20 cellular contexts compared by ENCODE assay signal in genomic region chr12:6695313-6696045, GRCh38. TPM values are rescaled to one million over a fixed set of nuclear protein-coding genes. Genes with fewer than 3 reads are reported as not detected.
DNase-seq lines count a peak whose midpoint lies in the region; ATAC-seq, FAIRE-seq and TF ChIP-seq lines count a peak whose summit lies in the region.
"Had no signal": no experiment of that assay in that cellular context is flagged by ENCODE, and none has a peak within 500 bp of the region (broad histone marks: within the 10 kb centered on the region; RNA-seq: fewer than 3 reads in every experiment).

No MANE protein-coding gene starts in this region.

- peaks cover 6 to 20% (median 14%) of the 10 kb centered on the region in 4 donors for H3K4me1 Mint-ChIP-seq in CD4-positive, alpha-beta memory T cell
- H3K4me1 Mint-ChIP-seq in astrocyte (ENCODE audit: low read depth, unreplicated experiment) (peaks cover 30% of the 10 kb centered on the region), progenitor cell of endocrine pancreas (ENCODE audit: low read depth) (peaks cover 8% of the 10 kb centered on the region)
- peaks cover 16 to 23% (median 20%) of the 10 kb centered on the region in 3 donors for H3K4me1 Mint-ChIP-seq in CD8-positive, alpha-beta memory T cell

- H3K36me3 Mint-ChIP-seq in CD4-positive, alpha-beta memory T cell = peaks cover 0 to 4% of the 10 kb centered on the region in 2 donors
- H3K36me3 Mint-ChIP-seq in astrocyte (ENCODE audit: low read depth, unreplicated experiment) = peaks cover 6% of the 10 kb centered on the region
- no peaks in the 10 kb centered on the region for H3K36me3 Mint-ChIP-seq in progenitor cell of endocrine pancreas (ENCODE audit: insufficient read depth)
- peaks cover 0 to 5% (median 2%) of the 10 kb centered on the region in 3 donors for H3K36me3 Mint-ChIP-seq in CD8-positive, alpha-beta memory T cell

- H4K20me1 ChIP-seq in Loucy (ENCODE audit: insufficient read depth, low read length, poor library complexity, severe bottlenecking) (no peaks in the 10 kb centered on the region), astrocyte (ENCODE audit: insufficient read depth, low read length) (no peaks in the 10 kb centered on the region)

- H3K4me2 ChIP-seq in Loucy (ENCODE audit: low read depth, low read length, poor library complexity, severe bottlenecking) (peak overlapping the region; percentile 34), astrocyte (ENCODE audit: low read length) (no peak overlapping the region)

- no peak for TF ChIP-seq POLR2A in testis (IDR thresholded peaks at IDR 0.05)

- H2AFZ ChIP-seq in Loucy (ENCODE audit: low read length) = no peak overlapping the region
- no peak overlapping the region for H2AFZ ChIP-seq in astrocyte (ENCODE audit: low read depth, low read length)

- H3K4me1 ChIP-seq in CD4-positive, alpha-beta memory T cell (ENCODE audit: insufficient read depth, low read length) = peaks cover 20% of the 10 kb centered on the region
- peaks cover 18% of the 10 kb centered on the region for H3K4me1 ChIP-seq in Loucy (ENCODE audit: insufficient read depth, low read length, poor library complexity, severe bottlenecking)
- H3K4me1 ChIP-seq in astrocyte (ENCODE audit: insufficient read depth, low read length) = no peaks in the 10 kb centered on the region
- H3K4me1 ChIP-seq in CD8-positive, alpha-beta memory T cell (ENCODE audit: insufficient read depth, low read length) = peaks cover 1% of the 10 kb centered on the region
- peaks cover 8% of the 10 kb centered on the region for H3K4me1 ChIP-seq in testis

- DNase-seq in CD4-positive, alpha-beta memory T cell = no peak
- DNase-seq in astrocyte (ENCODE audit: low read depth) (no peak), progenitor cell of endocrine pancreas (ENCODE audit: low spot score, unreplicated experiment) (no peak), testis (no peak), AG08396 (ENCODE audit: low spot score) (no peak)
- no peak for DNase-seq in CD8-positive, alpha-beta memory T cell
- DNase-seq: C1 segment of cervical spinal cord; COR-L47; HCEC 1CT; NCI-H1092; NCI-H1694 treated with DMSO at 0.1 percent for 48 hours; NCI-H526; NK-92 treated with Interleukin-12 subunit alpha and Interleukin-12 subunit beta, amount 100 ng/mL, for 24 hours; PC-3; T-cell had no signal

- TF ChIP-seq CTCF in Loucy (conservative IDR thresholded peaks at IDR 0.05; ENCODE audit: low read length) (peak; percentile 15; the same call in 1 of the 2 replicates), astrocyte (IDR thresholded peaks at IDR 0.05; ENCODE audit: insufficient read depth, low read depth, low read length) (no peak), progenitor cell of endocrine pancreas (IDR thresholded peaks at IDR 0.05; ENCODE audit: unreplicated experiment) (no peak), testis (IDR thresholded peaks at IDR 0.05) (no peak)

- peak overlapping the region in 4 of 7 donors; percentile 14 to 56 (median 31) for H3K27ac Mint-ChIP-seq in CD4-positive, alpha-beta memory T cell
- peak overlapping the region; percentile 63 for H3K27ac Mint-ChIP-seq in astrocyte (ENCODE audit: unreplicated experiment)
- peak overlapping the region; percentile 44 for H3K27ac Mint-ChIP-seq in progenitor cell of endocrine pancreas
- peak overlapping the region in 1 of 8 donors; percentile 9 for H3K27ac Mint-ChIP-seq in CD8-positive, alpha-beta memory T cell
- H3K27ac Mint-ChIP-seq: T-cell had no signal

- ATAC-seq in HG03175 (IDR thresholded peaks at IDR 0.05; ENCODE audit: unreplicated experiment) = no peak
- ATAC-seq: PC-3, T-cell had no signal

- CTCF ChIA-PET in CD4-positive, alpha-beta memory T cell (lab: Charles Lee; ENCODE audit: partially characterized antibody) = interaction anchor here (0.6 to 1.0 kb wide), 3 partner anchors 10 to 80 kb away, joined by 3 read pairs; no protein-coding TSS in a partner anchor
- CTCF ChIA-PET in CD8-positive, alpha-beta memory T cell (lab: Charles Lee) = interaction anchor here (0.7 to 1.2 kb wide), 2 partner anchors 68 to 76 kb away, joined by 3 read pairs; no protein-coding TSS in a partner anchor

- no peaks in the 10 kb centered on the region for H3K36me3 ChIP-seq in CD4-positive, alpha-beta memory T cell (ENCODE audit: insufficient read depth, low read length)
- H3K36me3 ChIP-seq in Loucy (ENCODE audit: insufficient read depth, low read length) = no peaks in the 10 kb centered on the region
- H3K36me3 ChIP-seq in astrocyte (ENCODE audit: insufficient read depth, low read length) = no peaks in the 10 kb centered on the region
- no peaks in the 10 kb centered on the region for H3K36me3 ChIP-seq in CD8-positive, alpha-beta memory T cell (ENCODE audit: insufficient read depth, low read length)
- no peaks in the 10 kb centered on the region for H3K36me3 ChIP-seq in testis (ENCODE audit: low read depth, missing control alignments)
- H3K36me3 ChIP-seq: SJSA1 had no signal

- H3K9me3 ChIP-seq in CD4-positive, alpha-beta memory T cell (ENCODE audit: control insufficient read depth in 1 of 2, low read length in 2 of 2) = no peaks in the 10 kb centered on the region
- H3K9me3 ChIP-seq in Loucy (ENCODE audit: insufficient read depth, low read depth, low read length) (no peaks in the 10 kb centered on the region), astrocyte (ENCODE audit: insufficient read depth, low read depth, low read length) (no peaks in the 10 kb centered on the region), testis (no peaks in the 10 kb centered on the region)
- no peaks in the 10 kb centered on the region for H3K9me3 ChIP-seq in CD8-positive, alpha-beta memory T cell (ENCODE audit: low read length)
- H3K9me3 ChIP-seq: SJSA1 had no signal

- peaks cover 1% of the 10 kb centered on the region for H3K79me2 ChIP-seq in Loucy (ENCODE audit: insufficient read depth, low read length)
- H3K79me2 ChIP-seq in astrocyte (ENCODE audit: insufficient read depth, low read length) = no peaks in the 10 kb centered on the region

- intact Hi-C loops in CD4-positive, alpha-beta memory T cell (cut with micrococcal nuclease) = no loop called here
- intact Hi-C loops in testis (cut with DNase I; ENCODE audit: low total_unique reads) = no loop called here

- FAIRE-seq in astrocyte (lab: Jason Lieb, UNC) = no peak
- FAIRE-seq: GM18507 had no signal

- H3F3A ChIP-seq in Loucy (ENCODE audit: low read depth) = 0 out of 2 replicates have a peak, but pooled peaks cover 3% of the 10 kb centered on the region

- peak overlapping the region; percentile 50 for H3K9ac ChIP-seq in Loucy (ENCODE audit: low read depth, low read length, poor library complexity, severe bottlenecking)
- no peak overlapping the region for H3K9ac ChIP-seq in astrocyte (ENCODE audit: low read length)

- H3K9me2 ChIP-seq in Loucy (replicated peaks; ENCODE audit: low read depth, low read length) = no peaks in the 10 kb centered on the region

- H3K27me3 Mint-ChIP-seq in CD4-positive, alpha-beta memory T cell = peaks cover 3 to 4% of the 10 kb centered on the region in 2 donors
- peaks cover 6% of the 10 kb centered on the region for H3K27me3 Mint-ChIP-seq in astrocyte (ENCODE audit: low read depth, unreplicated experiment)
- peaks cover 57% of the 10 kb centered on the region for H3K27me3 Mint-ChIP-seq in progenitor cell of endocrine pancreas
- H3K27me3 Mint-ChIP-seq in CD8-positive, alpha-beta memory T cell = peaks cover 12 to 13% of the 10 kb centered on the region in 2 donors

- POLR2A ChIA-PET in CD4-positive, alpha-beta memory T cell (lab: Charles Lee; ENCODE audit: partially characterized antibody) = interaction anchor here (1.1 kb wide), 1 partner anchor 57 kb away, joined by 3 read pairs; no protein-coding TSS in a partner anchor
- POLR2A ChIA-PET in CD8-positive, alpha-beta memory T cell (lab: Charles Lee) = no interaction called here

- H3K27me3 ChIP-seq in CD4-positive, alpha-beta memory T cell (ENCODE audit: insufficient read depth, low read length) = no peaks in the 10 kb centered on the region
- H3K27me3 ChIP-seq in Loucy (ENCODE audit: insufficient read depth, low read length, poor library complexity, severe bottlenecking) (no peaks in the 10 kb centered on the region), astrocyte (ENCODE audit: insufficient read depth, low read length) (peaks cover 10% of the 10 kb centered on the region), testis (no peaks in the 10 kb centered on the region)
- H3K27me3 ChIP-seq in CD8-positive, alpha-beta memory T cell (ENCODE audit: insufficient read depth, low read length, poor library complexity, severe bottlenecking) = peaks cover 8% of the 10 kb centered on the region

- H3K9me3 Mint-ChIP-seq in CD4-positive, alpha-beta memory T cell = no peaks in the 10 kb centered on the region
- H3K9me3 Mint-ChIP-seq in astrocyte (ENCODE audit: unreplicated experiment) (no peaks in the 10 kb centered on the region), progenitor cell of endocrine pancreas (ENCODE audit: low read depth) (no peaks in the 10 kb centered on the region)
- H3K9me3 Mint-ChIP-seq in CD8-positive, alpha-beta memory T cell = no peaks in the 10 kb centered on the region
- H3K9me3 Mint-ChIP-seq: T-cell had no signal

- H3K4me3 ChIP-seq in CD4-positive, alpha-beta memory T cell (ENCODE audit: low read length in 2 of 2) = no peak overlapping the region
- H3K4me3 ChIP-seq in Loucy (ENCODE audit: low read length, poor library complexity, severe bottlenecking) (no peak overlapping the region), astrocyte (ENCODE audit: insufficient read depth, low read depth, low read length) (no peak overlapping the region), testis (no peak overlapping the region)
- no peak overlapping the region for H3K4me3 ChIP-seq in CD8-positive, alpha-beta memory T cell (ENCODE audit: low read length)
- H3K4me3 ChIP-seq: SJSA1 had no signal

- H3K27ac ChIP-seq in CD4-positive, alpha-beta memory T cell (ENCODE audit: low read depth, low read length) = no peak overlapping the region
- H3K27ac ChIP-seq in astrocyte (ENCODE audit: low read depth, low read length) (no peak overlapping the region), testis (no peak overlapping the region)
- no peak overlapping the region for H3K27ac ChIP-seq in CD8-positive, alpha-beta memory T cell (ENCODE audit: low read depth, low read length)
- H3K27ac ChIP-seq: HL-60, SJSA1 had no signal

- WGBS in testis, 2 donors = 72 to 82% methylated on average over 9 to 11 of the region's 11 CpGs

- H3K4me3 Mint-ChIP-seq in CD4-positive, alpha-beta memory T cell = peak overlapping the region in 1 of 8 donors; percentile 30
- H3K4me3 Mint-ChIP-seq in astrocyte (ENCODE audit: unreplicated experiment) (no peak overlapping the region), progenitor cell of endocrine pancreas (ENCODE audit: low read depth) (no peak overlapping the region)
- H3K4me3 Mint-ChIP-seq in CD8-positive, alpha-beta memory T cell = peak overlapping the region in 1 of 7 donors; percentile 73
- H3K4me3 Mint-ChIP-seq: T-cell had no signal

RNA-seq across cellular contexts. Expression of gene PIANP, which starts 5.1 kb away (rescaled TPM):
- total RNA-seq in CD4-positive, alpha-beta memory T cell = 1 to 10 TPM; 1.3 to 1.5 TPM
- polyA plus RNA-seq in CD4-positive, alpha-beta memory T cell = under 1 TPM; 0.61 to 0.69 TPM
- total RNA-seq in astrocyte (3.1 and 3.6 TPM in 2 replicates), progenitor cell of endocrine pancreas (2.0 and 2.4 TPM in 2 replicates), testis (1 to 10 TPM; 3.3 to 5.8 TPM)
- under 1 TPM; 0.49 to 0.79 TPM for total RNA-seq in CD8-positive, alpha-beta memory T cell
- polyA plus RNA-seq in CD8-positive, alpha-beta memory T cell = 0.77 TPM
- 7.6 TPM for polyA plus RNA-seq in testis (ENCODE audit: insufficient read depth, low read depth, low replicate concordance)
- total RNA-seq: PC-3, SJSA1 had no signal

RNA-seq across cellular contexts. Expression of gene ZNF384, which starts 6.3 kb away (rescaled TPM):
- 10 to 100 TPM; 88.6 to 88.7 TPM for total RNA-seq in CD4-positive, alpha-beta memory T cell
- 10 to 100 TPM; 14.4 to 45.8 TPM for polyA plus RNA-seq in CD4-positive, alpha-beta memory T cell
- total RNA-seq in astrocyte = 48.9 and 50.6 TPM in 2 replicates
- 159 and 164 TPM in 2 replicates for total RNA-seq in progenitor cell of endocrine pancreas
- 10 to 100 TPM; 58.1 to 63.3 TPM for total RNA-seq in CD8-positive, alpha-beta memory T cell
- polyA plus RNA-seq in CD8-positive, alpha-beta memory T cell = 37.2 TPM
- total RNA-seq in testis = 10 to 100 TPM; 78.5 to 85.1 TPM
- 94.9 TPM for polyA plus RNA-seq in testis (ENCODE audit: insufficient read depth, low read depth, low replicate concordance)

RNA-seq across cellular contexts. Expression of gene COPS7A, which starts 28.4 kb away (rescaled TPM):
- total RNA-seq in CD4-positive, alpha-beta memory T cell = 10 to 100 TPM; 36.9 to 37.7 TPM
- polyA plus RNA-seq in CD4-positive, alpha-beta memory T cell = 10 to 100 TPM; 44.7 to 48.6 TPM
- 47.3 and 51.5 TPM in 2 replicates for total RNA-seq in astrocyte
- 42.6 and 45.5 TPM in 2 replicates for total RNA-seq in progenitor cell of endocrine pancreas
- total RNA-seq in CD8-positive, alpha-beta memory T cell = 10 to 100 TPM; 48.8 to 49.7 TPM
- 46.2 TPM for polyA plus RNA-seq in CD8-positive, alpha-beta memory T cell
- total RNA-seq in testis = 10 to 100 TPM; 68.3 to 82.4 TPM
- 69.4 TPM for polyA plus RNA-seq in testis (ENCODE audit: insufficient read depth, low read depth, low replicate concordance)

RNA-seq across cellular contexts. Expression of gene ING4, which starts 32.6 kb away (rescaled TPM):
- total RNA-seq in CD4-positive, alpha-beta memory T cell = 10 to 100 TPM; 82.3 to 83.5 TPM
- 100 to 1,000 TPM in 1 of 2 donors, 10 to 100 TPM in 1; 73.0 to 122 TPM for polyA plus RNA-seq in CD4-positive, alpha-beta memory T cell
- total RNA-seq in astrocyte (30.9 and 34.8 TPM in 2 replicates), progenitor cell of endocrine pancreas (105 and 110 TPM in 2 replicates), testis (10 to 100 TPM; 58.3 to 63.0 TPM)
- total RNA-seq in CD8-positive, alpha-beta memory T cell = 10 to 100 TPM; 17.4 to 18.5 TPM
- 80.3 TPM for polyA plus RNA-seq in CD8-positive, alpha-beta memory T cell
- 48.1 TPM for polyA plus RNA-seq in testis (ENCODE audit: insufficient read depth, low read depth, low replicate concordance)

RNA-seq across cellular contexts. Expression of gene ACRBP, which starts 48.2 kb away (rescaled TPM):
- total RNA-seq in CD4-positive, alpha-beta memory T cell = 10 to 100 TPM; 13.9 to 16.3 TPM
- polyA plus RNA-seq in CD4-positive, alpha-beta memory T cell = under 1 TPM in 1 of 2 donors, not detected in 1; 0.25 TPM
- total RNA-seq in astrocyte (0.54 and 0.60 TPM in 2 replicates), progenitor cell of endocrine pancreas (5.0 and 5.6 TPM in 2 replicates), testis (100 to 1,000 TPM; 172 to 241 TPM)
- total RNA-seq in CD8-positive, alpha-beta memory T cell = 1 to 10 TPM; 1.8 to 2.0 TPM
- polyA plus RNA-seq in CD8-positive, alpha-beta memory T cell = not detected
- polyA plus RNA-seq in testis (ENCODE audit: insufficient read depth, low read depth, low replicate concordance) = 715 TPM
- total RNA-seq: SJSA1 had no signal
